ENCODE assay signal across 14 cellular contexts in the genomic region with DNA sequence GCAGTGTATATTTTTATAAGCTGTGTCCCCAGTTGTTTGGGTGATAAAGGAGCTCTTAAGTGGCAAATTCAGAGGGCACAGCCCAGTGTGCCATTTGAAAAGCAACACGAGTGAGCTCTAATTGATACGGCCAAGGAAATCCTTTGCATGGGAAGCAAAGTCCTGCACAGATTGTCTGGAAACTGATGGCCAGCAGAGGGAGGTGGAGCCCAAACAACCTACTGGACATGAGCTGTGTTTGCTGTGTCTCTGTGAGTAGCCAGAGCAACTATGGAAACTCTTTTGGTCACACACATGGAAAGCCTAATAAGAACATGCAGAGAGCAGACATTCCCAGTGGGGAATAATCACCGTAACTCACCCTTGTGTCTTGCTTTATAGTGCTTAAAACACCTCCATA. TPM values are rescaled to one million over a fixed set of nuclear protein-coding genes. Genes with fewer than 3 reads are reported as not detected.
DNase-seq lines count a peak whose midpoint lies in the region; ATAC-seq and TF ChIP-seq lines count a peak whose summit lies in the region.
"Had no signal": no experiment of that assay in that cellular context is flagged by ENCODE, and none has a peak within 500 bp of the region (broad histone marks: within the 10 kb centered on the region; RNA-seq: fewer than 3 reads in every experiment).

No MANE protein-coding gene starts in this region.

- H3K56ac ChIP-seq in mesendoderm (ENCODE audit: low read length), result no peak overlapping the region

- no peaks in the 10 kb centered on the region for H3K36me3 ChIP-seq in mesendoderm (ENCODE audit: control insufficient read depth, insufficient read depth, low read length)
- H3K36me3 ChIP-seq: breast epithelium, spleen had no signal

- intact Hi-C loops in CD14-positive monocyte (cut with micrococcal nuclease), result no loop called here

- DNase-seq in CD14-positive monocyte (ENCODE audit: low spot score) (no peak), cardiac fibroblast (ENCODE audit: low read depth in 2 of 2) (peak; percentile 5 to 32), mesendoderm (peak; percentile 25), NCI-H1436 treated with DMSO at 0.1 percent for 48 hours (lab: John Stamatoyannopoulos, UW) (no peak), DMS153 treated with DMSO at 0.1 percent for 48 hours (lab: John Stamatoyannopoulos, UW; ENCODE audit: unreplicated experiment) (no peak), SKM-1 (lab: John Stamatoyannopoulos, UW; ENCODE audit: unreplicated experiment) (no peak)
- DNase-seq: activated T-cell treated with anti-CD3 and anti-CD28 coated beads, Interleukin-2, amount 50 U/mL, for 72 hours; DMS79 treated with DMSO at 0.1 percent for 48 hours; NCI-H1105; spleen had no signal

- no peaks in the 10 kb centered on the region for H3K4me1 ChIP-seq in mesendoderm (ENCODE audit: control insufficient read depth, low read depth, low read length)
- H3K4me1 ChIP-seq: breast epithelium, spleen had no signal

- H3K23ac ChIP-seq in mesendoderm (ENCODE audit: low read length), result no peak overlapping the region

- H3K36me3 Mint-ChIP-seq in CD14-positive monocyte, result no peaks in the 10 kb centered on the region
- H3K36me3 Mint-ChIP-seq: stimulated activated effector memory CD8-positive, alpha-beta T cell treated with anti-CD3 and anti-CD28 coated beads, Interleukin-12 subunit alpha, Interleukin-12 subunit beta, amount 100 ng/mL, for 72 hours had no signal

- H3K4ac ChIP-seq in mesendoderm (ENCODE audit: low read depth, low read length), result no peak overlapping the region

- peaks cover 15 to 31% (median 29%) of the 10 kb centered on the region in 3 donors for H3K27me3 Mint-ChIP-seq in CD14-positive monocyte (ENCODE audit: low read depth in 3 of 3)

- no peaks in the 10 kb centered on the region for H3K79me2 ChIP-seq in mesendoderm (ENCODE audit: control insufficient read depth, insufficient read depth, low read length)

- H3K9ac ChIP-seq in mesendoderm (ENCODE audit: low read length), result no peak overlapping the region

- no peak overlapping the region for H2BK5ac ChIP-seq in mesendoderm (ENCODE audit: low read length)

- H3K27me3 ChIP-seq in mesendoderm (ENCODE audit: insufficient read depth, low read length, poor library complexity), result no peaks in the 10 kb centered on the region

- H3K27ac ChIP-seq in mesendoderm (ENCODE audit: low read depth, low read length), result no peak overlapping the region
- H3K27ac ChIP-seq: breast epithelium, spleen had no signal

- no peak overlapping the region for H3K27ac Mint-ChIP-seq in CD14-positive monocyte
- H3K27ac Mint-ChIP-seq: activated T-cell treated with anti-CD3 and anti-CD28 coated beads, Interleukin-2, amount 50 U/mL, for 72 hours; stimulated activated effector memory CD8-positive, alpha-beta T cell treated with anti-CD3 and anti-CD28 coated beads, Interleukin-12 subunit alpha, Interleukin-12 subunit beta, amount 100 ng/mL, for 72 hours had no signal

- H2BK120ac ChIP-seq in mesendoderm (ENCODE audit: low read depth, low read length), result no peak overlapping the region

- ATAC-seq in HG03378 (IDR thresholded peaks at IDR 0.05; ENCODE audit: unreplicated experiment), result no peak
- ATAC-seq: activated T-cell treated with anti-CD3 and anti-CD28 coated beads, Interleukin-2, amount 50 U/mL, for 72 hours; stimulated activated effector memory CD8-positive, alpha-beta T cell treated with anti-CD3 and anti-CD28 coated beads, Interleukin-12 subunit alpha, Interleukin-12 subunit beta, amount 100 ng/mL, for 72 hours had no signal

- H4K5ac ChIP-seq in mesendoderm (ENCODE audit: low read length), result no peak overlapping the region

- no peak overlapping the region for H2BK15ac ChIP-seq in mesendoderm (replicated peaks; ENCODE audit: low read depth)

- no peak overlapping the region for H3K4me3 ChIP-seq in cardiac fibroblast (replicated peaks in 1 of 2; ENCODE audit: low read depth in 2 of 2, low read length in 2 of 2)
- no peak overlapping the region for H3K4me3 ChIP-seq in mesendoderm (ENCODE audit: low read length)
- H3K4me3 ChIP-seq: breast epithelium, spleen had no signal

- H3K4me1 Mint-ChIP-seq in CD14-positive monocyte, result peaks cover 13% of the 10 kb centered on the region
- H3K4me1 Mint-ChIP-seq: stimulated activated effector memory CD8-positive, alpha-beta T cell treated with anti-CD3 and anti-CD28 coated beads, Interleukin-12 subunit alpha, Interleukin-12 subunit beta, amount 100 ng/mL, for 72 hours had no signal

- no peak overlapping the region for H3K18ac ChIP-seq in mesendoderm (ENCODE audit: low read length)

- H3K4me3 Mint-ChIP-seq in CD14-positive monocyte, result no peak overlapping the region
- H3K4me3 Mint-ChIP-seq: activated T-cell treated with anti-CD3 and anti-CD28 coated beads, Interleukin-2, amount 50 U/mL, for 72 hours; stimulated activated effector memory CD8-positive, alpha-beta T cell treated with anti-CD3 and anti-CD28 coated beads, Interleukin-12 subunit alpha, Interleukin-12 subunit beta, amount 100 ng/mL, for 72 hours had no signal

- H3K4me2 ChIP-seq in mesendoderm (ENCODE audit: low read length), result no peak overlapping the region

- no CpG with 5 or more reads among the region's 3 CpGs for WGBS in mesendoderm (ENCODE audit: extremely low coverage, insufficient coverage, low lambda C conversion rate)

- no peak overlapping the region for H4K8ac ChIP-seq in mesendoderm (ENCODE audit: low read depth, low read length)

- H3K9me3 Mint-ChIP-seq in CD14-positive monocyte, result peaks cover 0 to 1% (median 0%) of the 10 kb centered on the region in 7 donors
- H3K9me3 Mint-ChIP-seq: activated T-cell treated with anti-CD3 and anti-CD28 coated beads, Interleukin-2, amount 50 U/mL, for 72 hours; stimulated activated effector memory CD8-positive, alpha-beta T cell treated with anti-CD3 and anti-CD28 coated beads, Interleukin-12 subunit alpha, Interleukin-12 subunit beta, amount 100 ng/mL, for 72 hours had no signal

- H2AK5ac ChIP-seq in mesendoderm (ENCODE audit: low read length), result no peak overlapping the region

- TF ChIP-seq CTCF in CD14-positive monocyte (IDR thresholded peaks at IDR 0.05) (peak; percentile 24), LNCAP (IDR thresholded peaks at IDR 0.05) (peak; percentile 44), cardiac fibroblast (IDR thresholded peaks at IDR 0.05; ENCODE audit: low read depth, low read length) (peak; percentile 40)

- no peaks in the 10 kb centered on the region for H3K79me1 ChIP-seq in mesendoderm (ENCODE audit: low read length)

RNA-seq across cellular contexts. Expression of a gene that starts 24.4 kb away (rescaled TPM):
- polyA plus RNA-seq in CD14-positive monocyte, result not detected
- 1.0 TPM for polyA plus RNA-seq in mesendoderm (2013, experiment 1 of 2)
- polyA plus RNA-seq in mesendoderm (2013, experiment 2 of 2), result 0.88 TPM
- polyA plus RNA-seq: spleen had no signal

Comparison
In these comparisons a context has a peak if more than half of its experiments do, and no peak if none do; other contexts are left out.
1. DNase-seq: peak in cardiac fibroblast (2 of 2) and mesendoderm (single experiment); none in CD14-positive monocyte (single experiment), NCI-H1436 treated with DMSO at 0.1 percent for 48 hours (single experiment), DMS153 treated with DMSO at 0.1 percent for 48 hours (single experiment) and SKM-1 (single experiment).
2. Peak in every context shown above with its lines, with median percentiles within 50 percentile points of each other: CTCF ChIP-seq.